Comparison of ENCODE assay signal across 14 cellular contexts in the genomic region with DNA sequence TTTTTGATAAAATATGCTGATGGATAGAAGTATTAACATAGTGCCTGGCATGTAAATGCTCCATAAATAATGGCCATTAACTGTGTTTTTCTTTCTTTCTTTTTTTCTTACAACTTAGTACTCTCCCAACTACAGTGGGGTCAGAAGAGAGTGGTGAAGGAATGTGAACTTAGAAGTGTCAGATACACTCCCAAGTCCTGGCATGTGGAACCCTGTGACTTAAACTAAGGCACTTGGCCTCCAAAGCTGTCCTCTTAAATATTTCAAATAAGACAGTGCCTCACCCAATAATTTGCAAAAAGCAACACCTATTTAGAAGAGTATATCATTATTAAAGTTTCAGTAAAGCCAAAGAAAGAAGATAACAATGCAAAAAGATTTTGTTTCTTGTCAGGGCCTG.
DNase-seq lines count a peak whose midpoint lies in the region; ATAC-seq and TF ChIP-seq lines count a peak whose summit lies in the region.
"Had no signal": no experiment of that assay in that cellular context is flagged by ENCODE, and none has a peak within 500 bp of the region (broad histone marks: within the 10 kb centered on the region; RNA-seq: fewer than 3 reads in every experiment).

No MANE protein-coding gene starts in this region.

- H3F3A ChIP-seq in PC-3 (ENCODE audit: low read length, unreplicated experiment), result no peaks in the 10 kb centered on the region

- H2AFZ ChIP-seq in PC-3 (ENCODE audit: low read length), result no peak overlapping the region

- DNase-seq in PC-3 (no peak), endothelial cell (ENCODE audit: low spot score) (no peak), progenitor cell of endocrine pancreas (ENCODE audit: low spot score, unreplicated experiment) (no peak), upper lobe of right lung (no peak), NK-92 (lab: John Stamatoyannopoulos, UW; ENCODE audit: unreplicated experiment) (no peak)
- DNase-seq in stimulated activated CD4-positive, alpha-beta T cell treated with anti-CD3 and anti-CD28 coated beads, Interleukin-2, amount 100 ng/mL, for 24 hours, result no peak
- DNase-seq: BE2C; CD4-positive, alpha-beta memory T cell; DND-41; GF-D8; IMR-90 had no signal

- ATAC-seq in PC-3 (no peak), upper lobe of right lung (peak; percentile 36), GM21526 (IDR thresholded peaks at IDR 0.05; ENCODE audit: low FRiP score, unreplicated experiment) (no peak)

- no peaks in the 10 kb centered on the region for H3K9me3 Mint-ChIP-seq in endothelial cell (ENCODE audit: unreplicated experiment)
- H3K9me3 Mint-ChIP-seq in progenitor cell of endocrine pancreas (ENCODE audit: low read depth), result no peaks in the 10 kb centered on the region
- H3K9me3 Mint-ChIP-seq: CD4-positive, alpha-beta memory T cell had no signal

- no peaks in the 10 kb centered on the region for H3K27me3 ChIP-seq in PC-3 (ENCODE audit: low read length)
- H3K27me3 ChIP-seq in upper lobe of right lung, result no peaks in the 10 kb centered on the region
- H3K27me3 ChIP-seq: BE2C had no signal

- no peaks in the 10 kb centered on the region for H3K9me2 ChIP-seq in PC-3 (replicated peaks; ENCODE audit: low read length)

- H3K4me1 ChIP-seq in PC-3 (ENCODE audit: insufficient read depth, low read length) (peaks cover 15% of the 10 kb centered on the region; the same call in 1 of the 2 replicates), upper lobe of right lung (no peaks in the 10 kb centered on the region)
- H3K4me1 ChIP-seq: BE2C had no signal

- H3K4me3 ChIP-seq in PC-3 (ENCODE audit: low read length) (no peak overlapping the region), upper lobe of right lung (no peak overlapping the region)
- H3K4me3 ChIP-seq: A549 had no signal

- no peak overlapping the region for H3K4me2 ChIP-seq in PC-3 (ENCODE audit: low read length)
- H3K4me2 ChIP-seq: A549 had no signal

- POLR2A ChIA-PET in PC-3 (lab: Charles Lee; ENCODE audit: unreplicated experiment), result no interaction called here

- no TSS peak for BruUV-seq in PC-3 (replicated peaks; lab: Mats Ljungman, UMichigan)

- TF ChIP-seq CTCF in PC-3 (conservative IDR thresholded peaks at IDR 0.05; ENCODE audit: low read depth, low read length) (no peak), endothelial cell (IDR thresholded peaks at IDR 0.05; ENCODE audit: unreplicated experiment) (no peak), progenitor cell of endocrine pancreas (IDR thresholded peaks at IDR 0.05; ENCODE audit: unreplicated experiment) (no peak), upper lobe of right lung (IDR thresholded peaks at IDR 0.05) (no peak)

- peak overlapping the region; percentile 81 for H3K27ac Mint-ChIP-seq in endothelial cell (ENCODE audit: unreplicated experiment)
- peak overlapping the region; percentile 7 for H3K27ac Mint-ChIP-seq in progenitor cell of endocrine pancreas
- H3K27ac Mint-ChIP-seq: CD4-positive, alpha-beta memory T cell had no signal

- intact Hi-C loops in PC-3 (cut with micrococcal nuclease), result no loop called here
- intact Hi-C loops in upper lobe of right lung (cut with DNase I), result no loop called here

- H4K20me1 ChIP-seq in PC-3 (ENCODE audit: low read length), result no peaks in the 10 kb centered on the region

- H3K36me3 ChIP-seq in PC-3 (ENCODE audit: low read depth, low read length), result peaks cover 20% of the 10 kb centered on the region
- peaks cover 40% of the 10 kb centered on the region for H3K36me3 ChIP-seq in upper lobe of right lung
- H3K36me3 ChIP-seq: BE2C had no signal

- H3K4me1 Mint-ChIP-seq in endothelial cell (ENCODE audit: unreplicated experiment) (peaks cover 32% of the 10 kb centered on the region), progenitor cell of endocrine pancreas (ENCODE audit: low read depth) (peaks cover 5% of the 10 kb centered on the region)
- H3K4me1 Mint-ChIP-seq: CD4-positive, alpha-beta memory T cell had no signal

- no peak overlapping the region for H3K4me3 Mint-ChIP-seq in endothelial cell (ENCODE audit: unreplicated experiment)
- H3K4me3 Mint-ChIP-seq in progenitor cell of endocrine pancreas (ENCODE audit: low read depth), result no peak overlapping the region
- H3K4me3 Mint-ChIP-seq: CD4-positive, alpha-beta memory T cell had no signal

- peaks cover 74% of the 10 kb centered on the region for H3K36me3 Mint-ChIP-seq in endothelial cell (ENCODE audit: low read depth, unreplicated experiment)
- peaks cover 31% of the 10 kb centered on the region for H3K36me3 Mint-ChIP-seq in progenitor cell of endocrine pancreas (ENCODE audit: insufficient read depth)
- H3K36me3 Mint-ChIP-seq: CD4-positive, alpha-beta memory T cell had no signal

- H3K9me3 ChIP-seq in PC-3 (ENCODE audit: low read length) (no peaks in the 10 kb centered on the region), upper lobe of right lung (no peaks in the 10 kb centered on the region)
- H3K9me3 ChIP-seq: A549, BE2C had no signal

- H3K27me3 Mint-ChIP-seq in endothelial cell (ENCODE audit: unreplicated experiment), result peaks cover 4% of the 10 kb centered on the region
- no peaks in the 10 kb centered on the region for H3K27me3 Mint-ChIP-seq in progenitor cell of endocrine pancreas

- no peak overlapping the region for H3K9ac ChIP-seq in PC-3 (ENCODE audit: low read length)

- H3K27ac ChIP-seq in PC-3 (ENCODE audit: low read length) (0 out of 2 replicates have a peak overlapping the region, but pooled peaks have one; percentile 22), upper lobe of right lung (no peak overlapping the region)
- H3K27ac ChIP-seq: A549, C4-2B had no signal

- no peaks in the 10 kb centered on the region for H3K79me2 ChIP-seq in PC-3 (ENCODE audit: low read length)

- CTCF ChIA-PET in PC-3 (lab: Charles Lee), result no interaction called here
